Comparison of ENCODE assay signal across 8 cellular contexts in genomic region chr2:237752761-237753165, GRCh38. TPM values are rescaled to one million over a fixed set of nuclear protein-coding genes. Genes with fewer than 3 reads are reported as not detected.
DNase-seq lines count a peak whose midpoint lies in the region; ATAC-seq and TF ChIP-seq lines count a peak whose summit lies in the region.
"Had no signal": no experiment of that assay in that cellular context is flagged by ENCODE, and none has a peak within 500 bp of the region (broad histone marks: within the 10 kb centered on the region; RNA-seq: fewer than 3 reads in every experiment).

No MANE protein-coding gene starts in this region.

- no peak for TF ChIP-seq POLR2A in body of pancreas (IDR thresholded peaks at IDR 0.05)

- H3K36me3 Mint-ChIP-seq in naive thymus-derived CD8-positive, alpha-beta T cell: peaks cover 14 to 90% (median 38%) of the 10 kb centered on the region in 3 donors

- H3K27ac ChIP-seq in body of pancreas: no peak overlapping the region
- H3K27ac ChIP-seq: dorsolateral prefrontal cortex had no signal

- H3K9me3 ChIP-seq in body of pancreas: no peaks in the 10 kb centered on the region

- no peak for TF ChIP-seq CTCF in body of pancreas (IDR thresholded peaks at IDR 0.05)
- TF ChIP-seq CTCF in omental fat pad (IDR thresholded peaks at IDR 0.05): no peak

- peaks cover 0 to 29% of the 10 kb centered on the region in 2 donors for H3K36me3 ChIP-seq in body of pancreas (replicated peaks in 1 of 2; ENCODE audit: insufficient read depth in 1 of 2, low read depth in 2 of 2)

- H3K4me1 ChIP-seq in body of pancreas: no peaks in the 10 kb centered on the region

- 65 to 78% methylated on average over 5 of the region's 5 CpGs for WGBS in body of pancreas, 2 donors

- H3K4me3 ChIP-seq in body of pancreas: no peak overlapping the region
- H3K4me3 ChIP-seq: dorsolateral prefrontal cortex had no signal

- peak overlapping the region in 2 of 10 donors; percentile 5 to 22 for H3K27ac Mint-ChIP-seq in naive thymus-derived CD8-positive, alpha-beta T cell

- DNase-seq in naive thymus-derived CD8-positive, alpha-beta T cell: no peak
- DNase-seq in body of pancreas: no peak
- DNase-seq in inferior parietal cortex (ENCODE audit: extremely low spot score): no peak
- DNase-seq in omental fat pad (ENCODE audit: low spot score): no peak
- DNase-seq: dorsolateral prefrontal cortex had no signal

- H3K27me3 Mint-ChIP-seq in naive thymus-derived CD8-positive, alpha-beta T cell: no peaks in the 10 kb centered on the region

- peak; percentile 86 for ATAC-seq in GM18870 (IDR thresholded peaks at IDR 0.05; ENCODE audit: unreplicated experiment)
- ATAC-seq in GM21576 (IDR thresholded peaks at IDR 0.05; ENCODE audit: unreplicated experiment): peak; percentile 97
- peak; percentile 93 for ATAC-seq in HG03558 (IDR thresholded peaks at IDR 0.05; ENCODE audit: extremely low read depth, unreplicated experiment)
- ATAC-seq in naive thymus-derived CD8-positive, alpha-beta T cell: peak; percentile 40 to 41
- no peak for ATAC-seq in body of pancreas
- no peak for ATAC-seq in omental fat pad (ENCODE audit: low FRiP score)

- intact Hi-C loops in body of pancreas (cut with DNase I): no loop called here

- no peaks in the 10 kb centered on the region for H3K9me3 Mint-ChIP-seq in naive thymus-derived CD8-positive, alpha-beta T cell

- POLR2A ChIA-PET in naive thymus-derived CD8-positive, alpha-beta T cell (lab: Charles Lee): no interaction called here

- no peaks in the 10 kb centered on the region for H3K27me3 ChIP-seq in body of pancreas
- H3K27me3 ChIP-seq: dorsolateral prefrontal cortex had no signal

- peaks cover 0 to 18% (median 15%) of the 10 kb centered on the region in 4 donors for H3K4me1 Mint-ChIP-seq in naive thymus-derived CD8-positive, alpha-beta T cell

- H3K4me3 Mint-ChIP-seq in naive thymus-derived CD8-positive, alpha-beta T cell: no peak overlapping the region

RNA-seq across cellular contexts. Expression of gene RBM44, which starts 45.8 kb away (rescaled TPM):
- total RNA-seq in naive thymus-derived CD8-positive, alpha-beta T cell: 1 to 10 TPM in 1 of 2 experiments, under 1 TPM in 1; 0.91 to 1.0 TPM
- under 1 TPM in 1 of 3 donors, not detected in 2; 0.80 TPM for polyA plus RNA-seq in naive thymus-derived CD8-positive, alpha-beta T cell
- 1 to 10 TPM in 1 of 2 donors, under 1 TPM in 1; 0.52 to 1.6 TPM for total RNA-seq in body of pancreas
- 1 to 10 TPM; 1.1 to 2.6 (median 1.5) TPM for total RNA-seq in omental fat pad

Comparison
In these comparisons a context has a peak if more than half of its experiments do, and no peak if none do; other contexts are left out.
1. ATAC-seq: peak in GM18870 (single experiment), GM21576 (single experiment), HG03558 (single experiment) and naive thymus-derived CD8-positive, alpha-beta T cell (2 of 2); none in body of pancreas (single experiment) and omental fat pad (single experiment).